In the genomic region with DNA sequence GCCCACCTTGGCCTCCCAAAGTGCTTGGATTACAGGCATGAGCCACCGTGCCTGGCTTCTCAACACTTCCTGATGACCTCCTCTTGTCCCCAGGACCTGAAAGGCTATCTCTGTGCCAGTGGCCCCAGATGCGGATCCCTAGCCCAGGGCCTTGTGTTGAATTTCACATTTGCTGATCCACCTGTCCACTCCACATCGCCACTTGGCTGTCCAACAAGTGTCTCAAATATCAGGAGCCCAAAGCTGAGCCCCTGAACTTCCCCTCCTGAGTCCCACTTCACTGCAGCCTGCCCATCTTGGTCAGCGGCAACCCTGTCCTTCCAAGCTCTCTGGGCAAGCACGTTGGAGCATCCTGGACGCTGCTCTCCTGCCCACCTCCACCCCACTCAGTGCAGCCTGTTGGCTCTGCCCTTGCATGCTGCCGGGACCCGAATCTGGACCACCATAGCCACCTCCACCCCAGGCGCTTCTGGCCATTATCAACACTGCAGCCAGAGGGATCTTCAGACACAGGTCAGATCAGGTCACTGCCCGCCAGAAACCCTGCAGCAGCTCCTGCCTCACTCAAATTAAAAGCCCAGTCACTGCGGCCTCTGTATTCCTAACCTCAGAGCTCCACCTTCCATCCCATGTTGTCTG, we compare ENCODE assay signal across 21 cellular contexts.
A peak's percentile ranks its signal among the peaks of the same experiment; 100 is the strongest.
DNase-seq lines count a peak whose midpoint lies in the region; ATAC-seq, FAIRE-seq and TF ChIP-seq lines count a peak whose summit lies in the region.
"Had no signal": no experiment of that assay in that cellular context is flagged by ENCODE, and none has a peak within 500 bp of the region (broad histone marks: within the 10 kb centered on the region; RNA-seq: fewer than 3 reads in every experiment).

No MANE protein-coding gene starts in this region.

- H3K27ac ChIP-seq in SK-N-SH (ENCODE audit: low read depth in 2 of 2, low read length in 1 of 2) (no peak overlapping the region), stomach (no peak overlapping the region)
- H3K27ac ChIP-seq: 22Rv1, gastrocnemius medialis, tibial nerve had no signal

- DNase-seq in SK-N-SH (peak; percentile 12), WTC11 (ENCODE audit: low spot score) (peak; percentile 3), lower leg skin (ENCODE audit: low spot score in 2 of 2) (peak; percentile 8 to 69), stomach (peak; percentile 20), HTR-8/SVneo (ENCODE audit: insufficient read length, low spot score) (no peak)
- DNase-seq: activated naive CD8-positive, alpha-beta T cell treated with anti-CD3 and anti-CD28 coated beads, Interleukin-2, amount 50 U/mL, for 24 hours; Calu3; GOT3; NCI-H1105; NCI-H2081 treated with DMSO at 0.1 percent for 48 hours; NCI-H510A treated with DMSO at 0.1 percent for 48 hours; T-helper 1 cell had no signal

- no peak overlapping the region for H2AFZ ChIP-seq in SK-N-SH (ENCODE audit: low read depth)

- FAIRE-seq in HTR-8/SVneo (lab: Jason Lieb, UNC) = no peak

- H3K36me3 ChIP-seq in SK-N-SH (replicated peaks in 1 of 2; ENCODE audit: control insufficient read depth in 1 of 2, insufficient read depth in 2 of 2, low read length in 1 of 2) (no peaks in the 10 kb centered on the region), stomach (no peaks in the 10 kb centered on the region)
- H3K36me3 ChIP-seq: gastrocnemius medialis, tibial nerve had no signal

- no peak overlapping the region for H3K4me3 ChIP-seq in SK-N-SH (ENCODE audit: low read depth in 2 of 2, low read length in 1 of 2)
- H3K4me3 ChIP-seq in lower leg skin (ENCODE audit: low read depth, poor library complexity, severe bottlenecking) = no peak overlapping the region
- H3K4me3 ChIP-seq in stomach = no peak overlapping the region
- H3K4me3 ChIP-seq: gastrocnemius medialis, tibial nerve had no signal

- no peak for TF ChIP-seq POLR2A in lower leg skin (IDR thresholded peaks at IDR 0.05)
- TF ChIP-seq POLR2A in stomach (IDR thresholded peaks at IDR 0.05) = no peak

- WGBS in SK-N-SH (ENCODE audit: low lambda C conversion rate) = 65% methylated on average over 8 of the region's 11 CpGs
- WGBS in lower leg skin, 2 donors = 79 to 82% methylated on average over 10 of the region's 11 CpGs
- WGBS in stomach, 5 donors = 73 to 78% (median 77%) methylated on average over 10 to 11 of the region's 11 CpGs

- CTCF ChIA-PET in SK-N-SH (lab: Yijun Ruan, JAX) (no interaction called here), WTC11 (lab: Charles Lee) (no interaction called here)

- H3K4me2 ChIP-seq in SK-N-SH = no peak overlapping the region

- H3K27me3 Mint-ChIP-seq in WTC11 (ENCODE audit: low read depth) = peaks cover 6% of the 10 kb centered on the region; the same call in 1 of the 2 replicates

- peaks cover 36% of the 10 kb centered on the region for H3K9me3 Mint-ChIP-seq in WTC11
- H3K9me3 Mint-ChIP-seq: activated naive CD8-positive, alpha-beta T cell treated with anti-CD3 and anti-CD28 coated beads, Interleukin-2, amount 50 U/mL, for 24 hours had no signal

- H3K36me3 Mint-ChIP-seq in WTC11 = peaks cover 31% of the 10 kb centered on the region
- H3K36me3 Mint-ChIP-seq: mesothelial cell of epicardium; stimulated activated effector memory CD8-positive, alpha-beta T cell treated with anti-CD3 and anti-CD28 coated beads, Interleukin-12 subunit alpha, Interleukin-12 subunit beta, amount 100 ng/mL, for 72 hours had no signal

- intact Hi-C loops in lower leg skin (cut with DNase I; ENCODE audit: low total_unique reads) = no loop called here
- intact Hi-C loops in stomach (cut with DNase I; ENCODE audit: low total_unique reads) = no loop called here

- TF ChIP-seq CTCF in SK-N-SH (IDR thresholded peaks at IDR 0.05) (no peak), WTC11 (IDR thresholded peaks at IDR 0.05) (no peak), lower leg skin (IDR thresholded peaks at IDR 0.05) (no peak), stomach (IDR thresholded peaks at IDR 0.05) (no peak)

- H3F3A ChIP-seq in SK-N-SH (replicated peaks; ENCODE audit: insufficient read depth) = no peaks in the 10 kb centered on the region

- no peak overlapping the region for H3K27ac Mint-ChIP-seq in WTC11
- H3K27ac Mint-ChIP-seq: activated naive CD8-positive, alpha-beta T cell treated with anti-CD3 and anti-CD28 coated beads, Interleukin-2, amount 50 U/mL, for 24 hours; B cell; mesothelial cell of epicardium; stimulated activated effector memory CD8-positive, alpha-beta T cell treated with anti-CD3 and anti-CD28 coated beads, Interleukin-12 subunit alpha, Interleukin-12 subunit beta, amount 100 ng/mL, for 72 hours had no signal

- ATAC-seq in SK-N-SH treated with all-trans-retinoic acid at 6 μM for 48 hours (no peak), WTC11 (no peak), GM21447 (IDR thresholded peaks at IDR 0.05; ENCODE audit: unreplicated experiment) (no peak), HG03095 (IDR thresholded peaks at IDR 0.05; ENCODE audit: unreplicated experiment) (no peak)
- ATAC-seq: activated naive CD8-positive, alpha-beta T cell treated with anti-CD3 and anti-CD28 coated beads, Interleukin-2, amount 50 U/mL, for 24 hours; gastrocnemius medialis; stimulated activated effector memory CD8-positive, alpha-beta T cell treated with anti-CD3 and anti-CD28 coated beads, Interleukin-12 subunit alpha, Interleukin-12 subunit beta, amount 100 ng/mL, for 72 hours had no signal

- no peak for TF ChIP-seq RAD21 in SK-N-SH (IDR thresholded peaks at IDR 0.05; ENCODE audit: low read length)

- H3K27me3 ChIP-seq in SK-N-SH (ENCODE audit: insufficient read depth) = no peaks in the 10 kb centered on the region
- peaks cover 0 to 9% (median 0%) of the 10 kb centered on the region in 3 donors for H3K27me3 ChIP-seq in stomach
- H3K27me3 ChIP-seq: gastrocnemius medialis, tibial nerve had no signal

- H3K9me3 ChIP-seq in SK-N-SH = no peaks in the 10 kb centered on the region
- peaks cover 0 to 5% (median 0%) of the 10 kb centered on the region in 4 donors for H3K9me3 ChIP-seq in stomach
- H3K9me3 ChIP-seq: gastrocnemius medialis had no signal

- H3K9me2 ChIP-seq in SK-N-SH = no peaks in the 10 kb centered on the region

- H3K79me2 ChIP-seq in SK-N-SH (ENCODE audit: insufficient read depth) = no peaks in the 10 kb centered on the region

- POLR2A ChIA-PET in SK-N-SH (lab: Yijun Ruan, JAX) (no interaction called here), WTC11 (lab: Charles Lee) (no interaction called here)

- no peak overlapping the region for H3K9ac ChIP-seq in SK-N-SH

- peaks cover 0 to 13% of the 10 kb centered on the region in 2 experiments; a peak in 1 of 4 replicates for H3K4me1 ChIP-seq in SK-N-SH (ENCODE audit: control insufficient read depth in 1 of 2, insufficient read depth in 2 of 2, low read depth in 1 of 2, low read length in 1 of 2)
- no peaks in the 10 kb centered on the region for H3K4me1 ChIP-seq in stomach
- H3K4me1 ChIP-seq: gastrocnemius medialis, tibial nerve had no signal

- H4K20me1 ChIP-seq in SK-N-SH (ENCODE audit: insufficient read depth) = no peaks in the 10 kb centered on the region

- peaks cover 2% of the 10 kb centered on the region; the same call in 1 of the 2 replicates for H3K4me1 Mint-ChIP-seq in WTC11
- H3K4me1 Mint-ChIP-seq: activated naive CD8-positive, alpha-beta T cell treated with anti-CD3 and anti-CD28 coated beads, Interleukin-2, amount 50 U/mL, for 24 hours; B cell; mesothelial cell of epicardium; stimulated activated effector memory CD8-positive, alpha-beta T cell treated with anti-CD3 and anti-CD28 coated beads, Interleukin-12 subunit alpha, Interleukin-12 subunit beta, amount 100 ng/mL, for 72 hours had no signal

- H3K4me3 Mint-ChIP-seq in WTC11 = no peak overlapping the region
- H3K4me3 Mint-ChIP-seq: activated naive CD8-positive, alpha-beta T cell treated with anti-CD3 and anti-CD28 coated beads, Interleukin-2, amount 50 U/mL, for 24 hours; B cell; mesothelial cell of epicardium; stimulated activated effector memory CD8-positive, alpha-beta T cell treated with anti-CD3 and anti-CD28 coated beads, Interleukin-12 subunit alpha, Interleukin-12 subunit beta, amount 100 ng/mL, for 72 hours had no signal

- TF ChIP-seq EP300 in SK-N-SH (IDR thresholded peaks at IDR 0.05; ENCODE audit: borderline replicate concordance in 1 of 2, low read depth in 1 of 2, low read length in 1 of 2) = no peak
- TF ChIP-seq EP300 in stomach (IDR thresholded peaks at IDR 0.05) = no peak

TF ChIP-seq in SK-N-SH, 30 proteins besides CTCF, POLR2A, EP300 and RAD21 (continues in another document):
- TF ChIP-seq YY1 (IDR thresholded peaks at IDR 0.05; ENCODE audit: low read depth) = no peak
- TF ChIP-seq NFIC (IDR thresholded peaks at IDR 0.05; ENCODE audit: borderline replicate concordance) = no peak
- no peak for TF ChIP-seq EZH2phosphoT487 (IDR thresholded peaks at IDR 0.05; ENCODE audit: borderline replicate concordance, low read depth)
- no peak for TF ChIP-seq FOSL2 (IDR thresholded peaks at IDR 0.05; ENCODE audit: borderline replicate concordance, low read depth)
- no peak for TF ChIP-seq TCF12 (IDR thresholded peaks at IDR 0.05)
- TF ChIP-seq SIN3A (IDR thresholded peaks at IDR 0.05; ENCODE audit: borderline replicate concordance, low read depth, low read length) = no peak
- no peak for TF ChIP-seq RFX5 (IDR thresholded peaks at IDR 0.05; ENCODE audit: low read length)
- no peak for TF ChIP-seq JUND (IDR thresholded peaks at IDR 0.05)

TF ChIP-seq in SK-N-SH treated with all-trans-retinoic acid at 6 μM for 48 hours, 23 proteins besides CTCF, POLR2A, EP300 and RAD21:
- TF ChIP-seq TOX (CRISPR knock-in tag; IDR thresholded peaks at IDR 0.05; ENCODE audit: borderline replicate concordance) (no peak), ZNF8 (CRISPR knock-in tag; IDR thresholded peaks at IDR 0.05) (no peak), ARNTL (CRISPR knock-in tag; IDR thresholded peaks at IDR 0.05; ENCODE audit: borderline replicate concordance, low read depth) (no peak)
TF ChIP-seq in SK-N-SH treated with all-trans-retinoic acid at 6 μM for 48 hours: peak in this region for 0.

TF ChIP-seq in WTC11, 78 proteins besides CTCF, POLR2A, EP300 and RAD21:
- TF ChIP-seq TEAD1 (CRISPR knock-in tag; IDR thresholded peaks at IDR 0.05) = no peak
- TF ChIP-seq MXD4 (CRISPR knock-in tag; IDR thresholded peaks at IDR 0.05; ENCODE audit: borderline replicate concordance) = no peak
- no peak for TF ChIP-seq JAZF1 (CRISPR knock-in tag; IDR thresholded peaks at IDR 0.05)
- no peak for TF ChIP-seq ESRRA (CRISPR knock-in tag; IDR thresholded peaks at IDR 0.05; ENCODE audit: borderline replicate concordance)
- TF ChIP-seq EMX1 (CRISPR knock-in tag; IDR thresholded peaks at IDR 0.05) = no peak
- TF ChIP-seq FOXP1 (CRISPR knock-in tag; IDR thresholded peaks at IDR 0.05; ENCODE audit: borderline replicate concordance) = no peak
